8 cellular contexts compared by ENCODE assay signal in the genomic region with DNA sequence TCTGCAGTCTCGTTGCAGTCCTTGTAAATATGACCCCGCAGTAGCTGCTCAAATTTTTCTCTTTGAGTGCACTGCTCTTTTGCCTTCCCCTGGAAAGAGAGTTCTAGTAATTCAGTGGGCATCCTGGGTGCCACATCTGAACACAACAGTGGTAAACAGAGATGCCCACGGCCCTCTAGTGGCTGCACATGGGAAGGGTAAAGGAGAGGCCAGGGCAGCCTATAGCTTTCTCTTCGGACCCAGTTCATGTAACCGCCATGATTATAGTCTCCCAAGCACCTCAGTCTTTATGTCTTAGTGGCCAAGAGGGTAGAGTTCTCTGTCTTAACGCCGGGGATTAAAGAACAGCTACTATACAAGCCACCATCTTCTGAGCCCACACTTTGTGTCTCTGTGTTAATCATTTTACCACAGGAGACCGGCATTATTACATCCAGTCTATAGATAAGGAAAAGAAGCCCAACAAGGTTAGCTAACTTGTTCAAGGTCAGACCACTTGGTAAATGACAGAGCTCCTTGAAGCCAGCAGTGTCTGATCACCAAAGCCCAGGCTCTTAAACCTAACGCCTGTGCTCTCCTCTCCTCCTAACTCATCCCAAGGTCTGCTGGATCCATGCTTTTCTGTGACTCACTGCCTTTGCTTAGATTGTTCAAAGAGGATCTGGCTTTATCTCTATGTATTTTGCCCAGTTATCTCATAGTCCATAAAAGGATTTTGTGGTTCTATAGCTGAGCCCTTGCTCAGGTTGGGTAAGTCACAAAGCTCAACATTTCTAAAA.
DNase-seq lines count a peak whose midpoint lies in the region; ATAC-seq and TF ChIP-seq lines count a peak whose summit lies in the region.

No MANE protein-coding gene starts in this region.

- peak in 2 of 3 experiments; percentile 15 to 36 for TF ChIP-seq CTCF in esophagus muscularis mucosa (IDR thresholded peaks at IDR 0.05)

- DNase-seq in NCI-H446 (lab: John Stamatoyannopoulos, UW) (peak; percentile 21 to 38), NCI-H446 treated with DMSO at 0.1 percent for 48 hours (lab: John Stamatoyannopoulos, UW) (no peak), NCI-H1105 (lab: John Stamatoyannopoulos, UW) (peak; percentile 26), esophagus muscularis mucosa (ENCODE audit: extremely low spot score) (no peak), pons (ENCODE audit: low spot score) (peak; percentile 39), aorta (no peak)
- peak; percentile 68 for DNase-seq in activated CD4-positive, alpha-beta T cell treated with anti-CD3 and anti-CD28 coated beads for 48 hours

- no peak overlapping the region for H3K27ac ChIP-seq in esophagus muscularis mucosa (replicated peaks in 1 of 4)
- H3K27ac ChIP-seq in aorta (ENCODE audit: low read depth in 1 of 2, low read length in 2 of 2): no peak overlapping the region

- H3K9me3 ChIP-seq in esophagus muscularis mucosa (peaks cover 0 to 4% (median 0%) of the 10 kb centered on the region in 4 donors), aorta (ENCODE audit: control insufficient read depth, low read length) (peaks cover 5% of the 10 kb centered on the region)

- 65% methylated on average over 9 of the region's 9 CpGs for WGBS in esophagus muscularis mucosa
- 56 to 59% methylated on average over 9 of the region's 9 CpGs for WGBS in aorta, 2 donors

- H3K36me3 ChIP-seq in esophagus muscularis mucosa (no peaks in the 10 kb centered on the region), aorta (ENCODE audit: control insufficient read depth in 1 of 2, insufficient read depth in 2 of 2, low read length in 1 of 2) (no peaks in the 10 kb centered on the region)

- no peaks in the 10 kb centered on the region for H3K4me1 ChIP-seq in esophagus muscularis mucosa
- H3K4me1 ChIP-seq in aorta (ENCODE audit: control insufficient read depth in 1 of 2, insufficient read depth in 2 of 2, low read length in 2 of 2): no peaks in the 10 kb centered on the region

- no peak for TF ChIP-seq EP300 in esophagus muscularis mucosa (IDR thresholded peaks at IDR 0.05)

- H3K4me3 ChIP-seq in esophagus muscularis mucosa: no peak overlapping the region
- no peak overlapping the region for H3K4me3 ChIP-seq in aorta (ENCODE audit: low read length in 2 of 2)

- ATAC-seq in HG02571 (IDR thresholded peaks at IDR 0.05; ENCODE audit: unreplicated experiment) (peak; percentile 74), aorta (ENCODE audit: low FRiP score) (no peak)

- intact Hi-C loops in esophagus muscularis mucosa (cut with DNase I) (no loop called here), aorta (cut with DNase I) (loop anchor here in 1 of 2 donors (10.0 kb wide), 1 partner anchor 178 kb away; no protein-coding TSS in a partner anchor)

- no peak for TF ChIP-seq POLR2A in esophagus muscularis mucosa (IDR thresholded peaks at IDR 0.05; ENCODE audit: low read depth)

- no peaks in the 10 kb centered on the region for H3K27me3 ChIP-seq in esophagus muscularis mucosa
- no peaks in the 10 kb centered on the region for H3K27me3 ChIP-seq in aorta (ENCODE audit: control insufficient read depth in 1 of 2, insufficient read depth in 2 of 2, low read length in 1 of 2)

Comparison
In these comparisons a context has a peak if more than half of its experiments do, and no peak if none do; other contexts are left out.
1. DNase-seq: peak in NCI-H446 (2 of 2), NCI-H1105 (single experiment), activated CD4-positive, alpha-beta T cell treated with anti-CD3 and anti-CD28 coated beads for 48 hours (single experiment) and pons (single experiment); none in NCI-H446 treated with DMSO at 0.1 percent for 48 hours (single experiment), esophagus muscularis mucosa (single experiment) and aorta (0 of 2).